8 cellular contexts compared by ENCODE assay signal in genomic region chr16:4315185-4316102, GRCh38. TPM values are rescaled to one million over a fixed set of nuclear protein-coding genes. Genes with fewer than 3 reads are reported as not detected.
DNase-seq lines count a peak whose midpoint lies in the region; ATAC-seq and TF ChIP-seq lines count a peak whose summit lies in the region.

Gene GLIS2, plus strand, starts transcription at chr16:4316067. Its CDS starts 16,214 bp downstream, at chr16:4332281.

- peak within 1 kb of the TSS; percentile 63 for H2BK5ac ChIP-seq in trophoblast cell (ENCODE audit: low read depth, low read length, poor library complexity)

- H4K12ac ChIP-seq in trophoblast cell (ENCODE audit: low read depth, low read length), result peak within 1 kb of the TSS; percentile 58

- H2AFZ ChIP-seq in trophoblast cell (ENCODE audit: insufficient read depth, low read length, poor library complexity), result peak within 1 kb of the TSS; percentile 85

- peak within 1 kb of the TSS; percentile 53 for H3K4ac ChIP-seq in trophoblast cell (ENCODE audit: low read depth, low read length)

- ATAC-seq in heart left ventricle (peak; percentile 50 to 86 (median 70)), HG03432 (IDR thresholded peaks at IDR 0.05; ENCODE audit: unreplicated experiment) (no peak), HG03139 (IDR thresholded peaks at IDR 0.05; ENCODE audit: unreplicated experiment) (no peak)

- peak within 1 kb of the TSS; percentile 58 for H2AK5ac ChIP-seq in trophoblast cell (ENCODE audit: low read length)

- peaks cover 18% of the 10 kb centered on the region for H3K79me1 ChIP-seq in trophoblast cell (ENCODE audit: low read length)

- H3K36me3 ChIP-seq in A673 (ENCODE audit: insufficient read depth, low read length, poor library complexity, severe bottlenecking), result no peaks in the 10 kb centered on the region
- H3K36me3 ChIP-seq in heart left ventricle, result no peaks in the 10 kb centered on the region
- peaks cover 0 to 2% of the 10 kb centered on the region in 2 experiments for H3K36me3 ChIP-seq in trophoblast cell (ENCODE audit: control insufficient read depth in 1 of 2, insufficient read depth in 2 of 2, low read length in 2 of 2)

- intact Hi-C loops in A673 (cut with micrococcal nuclease; ENCODE audit: unreplicated experiment) (no loop called here), heart left ventricle (cut with DNase I) (no loop called here)

- H3K27ac ChIP-seq in A673 (ENCODE audit: low read depth, low read length, poor library complexity, severe bottlenecking) (peak within 1 kb of the TSS; percentile 82), heart left ventricle (peak within 1 kb of the TSS; percentile 69 to 99 (median 94)), trophoblast cell (ENCODE audit: low read depth, low read length) (peak within 1 kb of the TSS; percentile 45)

- peaks cover 15% of the 10 kb centered on the region for H3K79me2 ChIP-seq in trophoblast cell (ENCODE audit: control insufficient read depth, insufficient read depth, low read length, poor library complexity)

- peak within 1 kb of the TSS; percentile 81 for H4K91ac ChIP-seq in trophoblast cell (ENCODE audit: low read depth, low read length)

- peak within 1 kb of the TSS; percentile 93 for H3K14ac ChIP-seq in trophoblast cell (ENCODE audit: low read length)

- peak within 1 kb of the TSS; percentile 42 for H3K9ac ChIP-seq in trophoblast cell (ENCODE audit: low read length)

- H3K4me1 ChIP-seq in A673 (ENCODE audit: insufficient read depth, low read length, poor library complexity, severe bottlenecking), result peaks cover 30% of the 10 kb centered on the region
- H3K4me1 ChIP-seq in heart left ventricle, result peaks cover 11 to 61% (median 48%) of the 10 kb centered on the region in 12 donors
- H3K4me1 ChIP-seq in trophoblast cell (ENCODE audit: control insufficient read depth in 1 of 2, insufficient read depth in 2 of 2, low read length in 2 of 2), result peaks cover 32 to 41% of the 10 kb centered on the region in 2 experiments

- no peaks in the 10 kb centered on the region for H3K9me3 ChIP-seq in A673 (ENCODE audit: low read depth, low read length, poor library complexity, severe bottlenecking)
- no peaks in the 10 kb centered on the region for H3K9me3 ChIP-seq in heart left ventricle
- no peaks in the 10 kb centered on the region for H3K9me3 ChIP-seq in trophoblast cell (ENCODE audit: insufficient read depth, low read depth, low read length)

- peak within 1 kb of the TSS; percentile 85 for H3K4me3 ChIP-seq in A673 (ENCODE audit: low read depth, low read length, poor library complexity, severe bottlenecking)
- peak within 1 kb of the TSS; percentile 38 for H3K4me3 ChIP-seq in GM12864 (ENCODE audit: low read depth, low read length)
- H3K4me3 ChIP-seq in heart left ventricle, result peak within 1 kb of the TSS; percentile 64 to 92 (median 77)
- peak within 1 kb of the TSS; percentile 78 for H3K4me3 ChIP-seq in trophoblast cell (ENCODE audit: low read depth, low read length)

- WGBS in heart left ventricle, 4 donors, result 0 to 1% (median 0%) methylated on average over 8 to 106 of the region's 114 CpGs
- no CpG with 5 or more reads among the region's 114 CpGs for WGBS in trophoblast cell (ENCODE audit: extremely low coverage, insufficient coverage, insufficient read length)

- DNase-seq in A673 (ENCODE audit: low spot score) (peak; percentile 85), GM12864 (ENCODE audit: low read depth) (no peak), NCI-H526 treated with DMSO at 0.1 percent for 48 hours (lab: John Stamatoyannopoulos, UW) (peak; percentile 48), amniotic epithelial cell (ENCODE audit: low read depth) (peak; percentile 80), heart left ventricle (peak; percentile 79 to 86 (median 81)), trophoblast cell (peak; percentile 66 to 73)

- TF ChIP-seq POLR2A in heart left ventricle (IDR thresholded peaks at IDR 0.05), result peak in 1 of 2 donors; percentile 58

- peak within 1 kb of the TSS; percentile 80 for H3K18ac ChIP-seq in trophoblast cell (ENCODE audit: low read length)

- H3K27me3 ChIP-seq in A673 (replicated peaks; ENCODE audit: insufficient read depth, low read depth, low read length, poor library complexity), result no peaks in the 10 kb centered on the region
- peaks cover 0 to 32% (median 0%) of the 10 kb centered on the region in 9 donors for H3K27me3 ChIP-seq in heart left ventricle
- no peaks in the 10 kb centered on the region for H3K27me3 ChIP-seq in trophoblast cell (ENCODE audit: insufficient read depth, low read length)

- no TSS peak for BruUV-seq in A673 (replicated peaks; lab: Mats Ljungman, UMichigan)

- H3K4me2 ChIP-seq in trophoblast cell (ENCODE audit: low read length), result peak within 1 kb of the TSS; percentile 94

- POLR2A ChIA-PET in A673 (lab: Charles Lee; ENCODE audit: low non-redundant PET), result no interaction called here

- CTCF ChIA-PET in A673 (lab: Charles Lee), result interaction anchor here (1.4 kb wide), 1 partner anchor 13 kb away, joined by 6 read pairs; no protein-coding TSS in a partner anchor

- no peak within 1 kb of the TSS for H3K23ac ChIP-seq in trophoblast cell (ENCODE audit: low read length)

- peak within 1 kb of the TSS; percentile 83 for H4K8ac ChIP-seq in trophoblast cell (ENCODE audit: low read depth, low read length)

- peak within 1 kb of the TSS; percentile 87 for H2BK12ac ChIP-seq in trophoblast cell (ENCODE audit: low read length)

- peak within 1 kb of the TSS; percentile 91 for H2BK120ac ChIP-seq in trophoblast cell (ENCODE audit: insufficient read depth, low read length, poor library complexity)

- TF ChIP-seq CTCF in A673 (conservative IDR thresholded peaks at IDR 0.05; ENCODE audit: low read depth, low read length) (no peak), GM12864 (IDR thresholded peaks at IDR 0.05; ENCODE audit: low read depth, low read length, missing control alignments) (no peak), heart left ventricle (IDR thresholded peaks at IDR 0.05) (peak in 1 of 12 donors; percentile 6)

RNA-seq across cellular contexts. Expression of gene GLIS2, which starts in this region (rescaled TPM):
- total RNA-seq in A673 (2021) (10.6 and 15.4 TPM in 2 replicates), heart left ventricle (10 to 100 TPM in 7 of 9 donors, 1 to 10 TPM in 2; 7.6 to 23.4 (median 12.7) TPM)
- polyA plus RNA-seq in heart left ventricle, result 10 to 100 TPM in 1 of 2 donors, 1 to 10 TPM in 1; 7.7 to 14.2 TPM
- polyA plus RNA-seq in trophoblast cell (2013), result 22.5 and 23.2 TPM in 2 replicates

Comparison
In these comparisons a context has a peak if more than half of its experiments do, and no peak if none do; other contexts are left out.
1. ATAC-seq: peak in heart left ventricle (4 of 4); none in HG03432 (single experiment) and HG03139 (single experiment).
2. Peak in every context shown above with its lines, with median percentiles within 50 percentile points of each other: H3K27ac ChIP-seq and H3K4me3 ChIP-seq.